12 cellular contexts compared by ENCODE assay signal in the genomic region with DNA sequence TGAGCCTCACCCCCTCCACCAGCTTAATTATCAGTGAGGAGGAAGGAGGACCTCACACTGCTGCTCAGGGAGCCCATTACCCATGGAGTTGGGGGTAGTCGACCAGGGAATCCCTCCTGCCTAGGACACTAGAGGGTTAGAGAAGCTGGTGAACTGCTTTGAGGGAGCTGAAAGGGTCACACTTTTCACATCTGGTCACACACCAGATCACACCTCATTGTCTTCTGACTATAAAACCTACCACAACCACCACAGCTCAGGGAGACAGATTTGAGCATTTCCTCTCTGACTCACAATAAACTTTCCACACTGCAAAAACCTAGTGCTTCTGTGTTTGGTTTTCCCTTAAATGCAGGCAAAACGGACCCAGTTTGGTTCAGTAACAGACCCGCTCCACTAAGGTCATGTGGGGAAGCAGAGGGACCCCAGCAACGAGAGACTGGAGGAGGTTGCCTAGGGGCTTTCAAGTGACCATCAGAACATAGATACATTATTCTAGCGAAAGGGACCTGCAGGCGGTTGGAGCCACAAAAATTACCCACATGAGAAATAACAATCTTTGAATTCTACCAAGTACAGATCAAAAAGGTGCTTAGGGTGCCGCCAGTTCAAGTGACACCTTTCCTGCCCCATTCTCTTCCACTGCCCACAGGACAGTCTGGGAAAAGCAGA.
DNase-seq lines count a peak whose midpoint lies in the region; ATAC-seq and TF ChIP-seq lines count a peak whose summit lies in the region.
"Had no signal": no experiment of that assay in that cellular context is flagged by ENCODE, and none has a peak within 500 bp of the region (broad histone marks: within the 10 kb centered on the region; RNA-seq: fewer than 3 reads in every experiment).

No MANE protein-coding gene starts in this region.

- H3K4ac ChIP-seq in neuronal stem cell (ENCODE audit: low read length): no peak overlapping the region

- H2BK12ac ChIP-seq in neuronal stem cell (ENCODE audit: low read length): no peak overlapping the region

- no peaks in the 10 kb centered on the region for H3K79me2 ChIP-seq in neural progenitor cell (ENCODE audit: low read depth)

- H3K4me1 Mint-ChIP-seq in activated CD8-positive, alpha-beta memory T cell treated with anti-CD3 and anti-CD28 coated beads, Interleukin-2, amount 10 ng/mL, durations not matched to agents 7 days and 5 days: peaks cover 10% of the 10 kb centered on the region
- peaks cover 3% of the 10 kb centered on the region for H3K4me1 Mint-ChIP-seq in neural progenitor cell
- H3K4me1 Mint-ChIP-seq: activated naive CD4-positive, alpha-beta T cell treated with anti-CD3 and anti-CD28 coated beads, Interleukin-2, amount 50 U/mL, for 24 hours; naive B cell had no signal

- no peak overlapping the region for H3K14ac ChIP-seq in neuronal stem cell (ENCODE audit: low read length)

- no peak overlapping the region for H2BK5ac ChIP-seq in neuronal stem cell (ENCODE audit: low read length)

- H3K27me3 ChIP-seq in tibial artery: no peaks in the 10 kb centered on the region
- H3K27me3 ChIP-seq in neural progenitor cell: no peaks in the 10 kb centered on the region
- no peaks in the 10 kb centered on the region for H3K27me3 ChIP-seq in neuronal stem cell (ENCODE audit: control insufficient read depth in 3 of 3, insufficient read depth in 3 of 3, low read depth in 1 of 3, low read length in 3 of 3)

- H3K4me3 ChIP-seq in tibial artery: no peak overlapping the region
- H3K4me3 ChIP-seq in neural progenitor cell: no peak overlapping the region
- no peak overlapping the region for H3K4me3 ChIP-seq in neuronal stem cell (ENCODE audit: low read length in 2 of 2)
- H3K4me3 ChIP-seq: A549 had no signal

- no peak overlapping the region for H2BK120ac ChIP-seq in neuronal stem cell (ENCODE audit: low read depth, low read length)

- no peaks in the 10 kb centered on the region for H4K20me1 ChIP-seq in neural progenitor cell (ENCODE audit: low read depth)

- CTCF ChIA-PET in activated CD8-positive, alpha-beta memory T cell treated with anti-CD3 and anti-CD28 coated beads, Interleukin-2, amount 10 ng/mL, durations not matched to agents 7 days and 5 days (lab: Charles Lee): no interaction called here

- H3K18ac ChIP-seq in neuronal stem cell (ENCODE audit: low read length): no peak overlapping the region

- H2AK5ac ChIP-seq in neuronal stem cell (ENCODE audit: low read depth, low read length): no peak overlapping the region

- H3K36me3 ChIP-seq in tibial artery (no peaks in the 10 kb centered on the region), neural progenitor cell (no peaks in the 10 kb centered on the region), neuronal stem cell (replicated peaks in 1 of 2; ENCODE audit: control insufficient read depth in 2 of 2, insufficient read depth in 2 of 2, low read length in 2 of 2) (no peaks in the 10 kb centered on the region)

- no peak overlapping the region for H3K27ac Mint-ChIP-seq in activated CD8-positive, alpha-beta memory T cell treated with anti-CD3 and anti-CD28 coated beads, Interleukin-2, amount 10 ng/mL, durations not matched to agents 7 days and 5 days
- no peak overlapping the region for H3K27ac Mint-ChIP-seq in neural progenitor cell
- H3K27ac Mint-ChIP-seq: activated naive CD4-positive, alpha-beta T cell treated with anti-CD3 and anti-CD28 coated beads, Interleukin-2, amount 50 U/mL, for 24 hours had no signal

- H3K27me3 Mint-ChIP-seq in activated CD8-positive, alpha-beta memory T cell treated with anti-CD3 and anti-CD28 coated beads, Interleukin-2, amount 10 ng/mL, durations not matched to agents 7 days and 5 days: peaks cover 10% of the 10 kb centered on the region
- H3K27me3 Mint-ChIP-seq in neural progenitor cell (ENCODE audit: insufficient read depth, low read depth): no peaks in the 10 kb centered on the region
- H3K27me3 Mint-ChIP-seq: naive B cell had no signal

- intact Hi-C loops in tibial artery (cut with DNase I; ENCODE audit: low total_unique reads): no loop called here

- H2BK15ac ChIP-seq in neuronal stem cell (ENCODE audit: low read length): no peak overlapping the region

- H3K36me3 Mint-ChIP-seq in activated CD8-positive, alpha-beta memory T cell treated with anti-CD3 and anti-CD28 coated beads, Interleukin-2, amount 10 ng/mL, durations not matched to agents 7 days and 5 days: no peaks in the 10 kb centered on the region
- no peaks in the 10 kb centered on the region for H3K36me3 Mint-ChIP-seq in neural progenitor cell
- H3K36me3 Mint-ChIP-seq: activated naive CD4-positive, alpha-beta T cell treated with anti-CD3 and anti-CD28 coated beads, Interleukin-2, amount 50 U/mL, for 24 hours; naive B cell had no signal

- H3K4me1 ChIP-seq in tibial artery (peaks cover 0 to 67% (median 17%) of the 10 kb centered on the region in 4 donors), neural progenitor cell (no peaks in the 10 kb centered on the region), neuronal stem cell (ENCODE audit: control insufficient read depth in 2 of 2, insufficient read depth in 1 of 2, low read depth in 1 of 2, low read length in 2 of 2) (no peaks in the 10 kb centered on the region)

- no peak overlapping the region for H3K4me2 ChIP-seq in neural progenitor cell
- no peak overlapping the region for H3K4me2 ChIP-seq in neuronal stem cell (ENCODE audit: insufficient read depth, low read length, poor library complexity, severe bottlenecking)
- H3K4me2 ChIP-seq: A549 had no signal

- no peaks in the 10 kb centered on the region for H3K9me3 ChIP-seq in tibial artery
- no peaks in the 10 kb centered on the region for H3K9me3 ChIP-seq in neural progenitor cell (ENCODE audit: low read depth)
- no peaks in the 10 kb centered on the region for H3K9me3 ChIP-seq in neuronal stem cell (replicated peaks in 1 of 2; ENCODE audit: control insufficient read depth in 2 of 2, insufficient read depth in 1 of 2, low read depth in 1 of 2, low read length in 2 of 2)
- H3K9me3 ChIP-seq: A549 had no signal

- no CpG with 5 or more reads among the region's 7 CpGs for WGBS in neuronal stem cell (ENCODE audit: extremely low coverage in 2 of 2, insufficient read length in 2 of 2, insufficient replicate concordance in 1 of 2), 2 donors

- TF ChIP-seq CTCF in tibial artery (IDR thresholded peaks at IDR 0.05): no peak
- TF ChIP-seq CTCF in neural progenitor cell (IDR thresholded peaks at IDR 0.05): no peak

- no peak overlapping the region for H3K9ac ChIP-seq in neural progenitor cell
- H3K9ac ChIP-seq in neuronal stem cell (ENCODE audit: low read depth, low read length, poor library complexity): no peak overlapping the region

- H3K23ac ChIP-seq in neuronal stem cell (ENCODE audit: low read depth, low read length, poor library complexity): no peak overlapping the region

- peak; percentile 61 for ATAC-seq in activated CD8-positive, alpha-beta memory T cell treated with anti-CD3 and anti-CD28 coated beads, Interleukin-2, amount 10 ng/mL, durations not matched to agents 7 days and 5 days
- peak; percentile 93 for ATAC-seq in HG02870 (IDR thresholded peaks at IDR 0.05; ENCODE audit: unreplicated experiment)

- no peaks in the 10 kb centered on the region for H3K79me1 ChIP-seq in neuronal stem cell (ENCODE audit: low read depth, low read length)

- H3K27ac ChIP-seq in tibial artery (peak overlapping the region; percentile 68 to 74), neural progenitor cell (no peak overlapping the region), neuronal stem cell (replicated peaks; ENCODE audit: low read length) (no peak overlapping the region)
- H3K27ac ChIP-seq: A549 had no signal

- no peak overlapping the region for H4K8ac ChIP-seq in neuronal stem cell (ENCODE audit: low read depth, low read length)

- H2AFZ ChIP-seq in neural progenitor cell (replicated peaks) (no peak overlapping the region), neuronal stem cell (ENCODE audit: low read length) (no peak overlapping the region)

- peak; percentile 42 for DNase-seq in activated CD8-positive, alpha-beta memory T cell treated with anti-CD3 and anti-CD28 coated beads, Interleukin-2, amount 10 ng/mL, durations not matched to agents 7 days and 5 days
- DNase-seq in activated CD8-positive, alpha-beta memory T cell treated with anti-CD3 and anti-CD28 coated beads, Interleukin-2, amount 50 U/mL, for 48 hours: no peak
- peak; percentile 24 for DNase-seq in activated T-cell treated with anti-CD3 and anti-CD28 coated beads, Interleukin-2, amount 50 U/mL, for 48 hours
- DNase-seq in tibial artery: no peak
- no peak for DNase-seq in OCI-M2 (lab: John Stamatoyannopoulos, UW; ENCODE audit: unreplicated experiment)
- no peak for DNase-seq in neural progenitor cell (ENCODE audit: low spot score)
- no peak for DNase-seq in neuronal stem cell (ENCODE audit: low spot score)
- DNase-seq: MV-4-11, naive B cell had no signal

- no peak overlapping the region for H3K4me3 Mint-ChIP-seq in activated CD8-positive, alpha-beta memory T cell treated with anti-CD3 and anti-CD28 coated beads, Interleukin-2, amount 10 ng/mL, durations not matched to agents 7 days and 5 days
- H3K4me3 Mint-ChIP-seq in neural progenitor cell: no peak overlapping the region
- H3K4me3 Mint-ChIP-seq: activated naive CD4-positive, alpha-beta T cell treated with anti-CD3 and anti-CD28 coated beads, Interleukin-2, amount 50 U/mL, for 24 hours; naive B cell had no signal

- no peaks in the 10 kb centered on the region for H3F3A ChIP-seq in neural progenitor cell (ENCODE audit: low read depth)

- no peak overlapping the region for H4K91ac ChIP-seq in neuronal stem cell (ENCODE audit: low read depth, low read length, poor library complexity)

- H3K9me3 Mint-ChIP-seq in activated CD8-positive, alpha-beta memory T cell treated with anti-CD3 and anti-CD28 coated beads, Interleukin-2, amount 10 ng/mL, durations not matched to agents 7 days and 5 days (ENCODE audit: low read depth): no peaks in the 10 kb centered on the region
- no peaks in the 10 kb centered on the region for H3K9me3 Mint-ChIP-seq in neural progenitor cell
- H3K9me3 Mint-ChIP-seq: activated naive CD4-positive, alpha-beta T cell treated with anti-CD3 and anti-CD28 coated beads, Interleukin-2, amount 50 U/mL, for 24 hours; naive B cell had no signal

Comparison
In these comparisons a context has a peak if more than half of its experiments do, and no peak if none do; other contexts are left out.
1. DNase-seq: peak in activated CD8-positive, alpha-beta memory T cell treated with anti-CD3 and anti-CD28 coated beads, Interleukin-2, amount 10 ng/mL, durations not matched to agents 7 days and 5 days (single experiment) and activated T-cell treated with anti-CD3 and anti-CD28 coated beads, Interleukin-2, amount 50 U/mL, for 48 hours (2 of 2); none in activated CD8-positive, alpha-beta memory T cell treated with anti-CD3 and anti-CD28 coated beads, Interleukin-2, amount 50 U/mL, for 48 hours (single experiment), tibial artery (0 of 2), OCI-M2 (single experiment), neural progenitor cell (single experiment) and neuronal stem cell (single experiment).
2. H3K27ac ChIP-seq: peak in tibial artery (2 of 2); none in neural progenitor cell (single experiment) and neuronal stem cell (single experiment).